9 cellular contexts compared by ENCODE assay signal in genomic region chr5:34957857-34958690, GRCh38. TPM values are rescaled to one million over a fixed set of nuclear protein-coding genes. Genes with fewer than 3 reads are reported as not detected.
A peak's percentile ranks its signal among the peaks of the same experiment; 100 is the strongest.
DNase-seq lines count a peak whose midpoint lies in the region; ATAC-seq and TF ChIP-seq lines count a peak whose summit lies in the region.
"Had no signal": no experiment of that assay in that cellular context is flagged by ENCODE, and none has a peak within 500 bp of the region (broad histone marks: within the 10 kb centered on the region; RNA-seq: fewer than 3 reads in every experiment).

No MANE protein-coding gene starts in this region.

- peak; percentile 60 for DNase-seq in DMS 273 (lab: John Stamatoyannopoulos, UW; ENCODE audit: unreplicated experiment)
- no peak for DNase-seq in DMS 273 treated with DMSO at 0.1 percent for 48 hours (lab: John Stamatoyannopoulos, UW)
- DNase-seq in NCI-H226 = peak; percentile 44
- peak; percentile 48 to 59 for DNase-seq in cardiac fibroblast (ENCODE audit: low read depth in 2 of 2)
- DNase-seq in lung microvascular endothelial cell (ENCODE audit: low read depth in 2 of 2) = peak; percentile 38 to 51
- DNase-seq in NCI-H774 (lab: John Stamatoyannopoulos, UW) = no peak

- ATAC-seq in GM21737 (IDR thresholded peaks at IDR 0.05; ENCODE audit: unreplicated experiment) = peak; percentile 39
- ATAC-seq in HG03039 (IDR thresholded peaks at IDR 0.05; ENCODE audit: unreplicated experiment) = no peak

- TF ChIP-seq CTCF in cardiac fibroblast (IDR thresholded peaks at IDR 0.05; ENCODE audit: low read depth, low read length) = peak; percentile 72

- no peak overlapping the region for H3K4me3 ChIP-seq in cardiac fibroblast (replicated peaks in 1 of 2; ENCODE audit: low read depth in 2 of 2, low read length in 2 of 2)
- H3K4me3 ChIP-seq: BLaER1 had no signal

RNA-seq across cellular contexts. Expression of gene DNAJC21, which starts 28.7 kb away (rescaled TPM):
- 15.9 and 22.8 TPM in 2 replicates for total RNA-seq in lung microvascular endothelial cell

RNA-seq across cellular contexts. Expression of gene BRIX1, which starts 42.6 kb away (rescaled TPM):
- total RNA-seq in lung microvascular endothelial cell = 17.0 and 21.8 TPM in 2 replicates

RNA-seq across cellular contexts. Expression of gene RAD1, which starts 42.8 kb away (rescaled TPM):
- 23.1 and 27.6 TPM in 2 replicates for total RNA-seq in lung microvascular endothelial cell

Comparison
In these comparisons a context has a peak if more than half of its experiments do, and no peak if none do; other contexts are left out.
1. DNase-seq: peak in DMS 273 (single experiment), NCI-H226 (single experiment), cardiac fibroblast (2 of 2) and lung microvascular endothelial cell (2 of 2); none in DMS 273 treated with DMSO at 0.1 percent for 48 hours (single experiment) and NCI-H774 (single experiment).